ENCODE assay signal across 18 cellular contexts in the genomic region with DNA sequence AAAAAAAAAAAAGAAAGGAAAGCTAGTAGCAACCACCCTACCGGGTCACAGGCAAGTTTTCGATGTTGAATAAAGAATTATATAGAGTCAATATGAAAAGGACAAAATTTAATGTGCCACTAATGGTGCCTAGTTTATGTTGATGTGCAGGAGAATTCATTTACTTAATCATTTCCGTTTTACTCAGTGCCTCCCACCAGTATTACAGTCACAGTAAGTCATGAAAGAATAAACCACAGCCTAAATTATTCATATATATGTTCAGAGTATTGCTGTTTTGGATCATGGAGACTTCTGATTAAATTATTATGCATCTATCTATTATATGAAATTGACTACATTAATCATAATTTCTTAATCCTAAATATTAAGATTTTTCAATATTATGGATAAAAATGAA. TPM values are rescaled to one million over a fixed set of nuclear protein-coding genes. Genes with fewer than 3 reads are reported as not detected.
DNase-seq lines count a peak whose midpoint lies in the region; ATAC-seq, FAIRE-seq and TF ChIP-seq lines count a peak whose summit lies in the region.
"Had no signal": no experiment of that assay in that cellular context is flagged by ENCODE, and none has a peak within 500 bp of the region (broad histone marks: within the 10 kb centered on the region; RNA-seq: fewer than 3 reads in every experiment).

No MANE protein-coding gene starts in this region.

- no peak for FAIRE-seq in endothelial cell of umbilical vein (lab: Jason Lieb, UNC)

- H3K9ac ChIP-seq in endothelial cell of umbilical vein (replicated peaks; ENCODE audit: extremely low read depth, insufficient read depth, low read length), result no peak overlapping the region

- CTCF ChIA-PET in activated CD4-positive, alpha-beta T cell treated with anti-CD3 and anti-CD28 coated beads for 36 hours (lab: Charles Lee), result no interaction called here
- CTCF ChIA-PET in endothelial cell of umbilical vein (lab: Charles Lee), result no interaction called here

- H3K9me1 ChIP-seq in endothelial cell of umbilical vein (replicated peaks; ENCODE audit: control insufficient read depth, extremely low read depth, insufficient read depth, low read length), result no peaks in the 10 kb centered on the region

- dilution Hi-C loops in endothelial cell of umbilical vein (cut with MboI; ENCODE audit: extremely low pct_ligation_motif_present, low sequenced_read_pairs), result no loop called here

- no peak overlapping the region for H2AFZ ChIP-seq in endothelial cell of umbilical vein (ENCODE audit: low read depth, low read length)
- H2AFZ ChIP-seq: GM23338 had no signal

- H3K27me3 ChIP-seq in endothelial cell of umbilical vein (ENCODE audit: control insufficient read depth in 2 of 2, insufficient read depth in 2 of 2, low read length in 2 of 2) (no peaks in the 10 kb centered on the region), transverse colon (no peaks in the 10 kb centered on the region)

- no TSS peak for BruUV-seq in endothelial cell of umbilical vein (replicated peaks; lab: Mats Ljungman, UMichigan)

- peak; percentile 65 for ATAC-seq in activated CD4-positive, alpha-beta T cell treated with anti-CD3 and anti-CD28 coated beads for 36 hours
- peak; percentile 74 for ATAC-seq in stimulated activated effector memory CD8-positive, alpha-beta T cell treated with anti-CD3 and anti-CD28 coated beads, Interleukin-12 subunit alpha, Interleukin-12 subunit beta, amount 100 ng/mL, for 72 hours
- ATAC-seq: GM23338 had no signal

- H3K4me3 ChIP-seq in endothelial cell of umbilical vein (replicated peaks in 1 of 3; ENCODE audit: insufficient read depth in 1 of 3, low read depth in 1 of 3, low read length in 3 of 3) (no peak overlapping the region), transverse colon (no peak overlapping the region)
- H3K4me3 ChIP-seq: GM23338 had no signal

- H3K27ac ChIP-seq in endothelial cell of umbilical vein (ENCODE audit: insufficient read depth, low read depth, low read length) (no peak overlapping the region), transverse colon (no peak overlapping the region)

- intact Hi-C loops in activated CD4-positive, alpha-beta T cell treated with anti-CD3 and anti-CD28 coated beads for 36 hours (cut with DNase I, micrococcal nuclease), result no loop called here
- intact Hi-C loops in endothelial cell of umbilical vein (cut with micrococcal nuclease), result no loop called here
- intact Hi-C loops in transverse colon (cut with DNase I; ENCODE audit: low total_unique reads), result no loop called here

- 94 to 96% methylated on average over 3 of the region's 3 CpGs for WGBS in transverse colon (ENCODE audit: low coverage in 1 of 2), 2 donors

- TF ChIP-seq POLR2A in endothelial cell of umbilical vein (IDR thresholded peaks at IDR 0.05; ENCODE audit: low read depth, low read length) (no peak), transverse colon (IDR thresholded peaks at IDR 0.05) (no peak)

- H3K9me3 Mint-ChIP-seq in activated CD4-positive, alpha-beta T cell treated with anti-CD3 and anti-CD28 coated beads for 36 hours (ENCODE audit: low read depth), result peaks cover 14% of the 10 kb centered on the region
- H3K9me3 Mint-ChIP-seq in stimulated activated effector memory CD8-positive, alpha-beta T cell treated with anti-CD3 and anti-CD28 coated beads, Interleukin-12 subunit alpha, Interleukin-12 subunit beta, amount 100 ng/mL, for 72 hours, result peaks cover 15% of the 10 kb centered on the region

- TF ChIP-seq EP300 in transverse colon (IDR thresholded peaks at IDR 0.05; ENCODE audit: low read depth), result no peak

- no peaks in the 10 kb centered on the region for H3K36me3 ChIP-seq in endothelial cell of umbilical vein (ENCODE audit: control insufficient read depth in 2 of 2, extremely low read depth in 1 of 2, insufficient read depth in 2 of 2, low read length in 2 of 2)
- H3K36me3 ChIP-seq in transverse colon, result no peaks in the 10 kb centered on the region

- POLR2A ChIA-PET in activated CD4-positive, alpha-beta T cell treated with anti-CD3 and anti-CD28 coated beads for 36 hours (lab: Charles Lee), result no interaction called here
- POLR2A ChIA-PET in endothelial cell of umbilical vein (lab: Charles Lee), result no interaction called here

- H3K4me1 Mint-ChIP-seq in activated CD4-positive, alpha-beta T cell treated with anti-CD3 and anti-CD28 coated beads for 36 hours, result peaks cover 2% of the 10 kb centered on the region
- no peaks in the 10 kb centered on the region for H3K4me1 Mint-ChIP-seq in stimulated activated effector memory CD8-positive, alpha-beta T cell treated with anti-CD3 and anti-CD28 coated beads, Interleukin-12 subunit alpha, Interleukin-12 subunit beta, amount 100 ng/mL, for 72 hours
- H3K4me1 Mint-ChIP-seq: B cell, IgD-negative memory B cell had no signal

- H3K4me2 ChIP-seq in endothelial cell of umbilical vein (ENCODE audit: insufficient read depth, low read length), result no peak overlapping the region
- H3K4me2 ChIP-seq: GM23338 had no signal

- H3K9me3 ChIP-seq in endothelial cell of umbilical vein (replicated peaks; ENCODE audit: control insufficient read depth, insufficient read depth, low read length) (no peaks in the 10 kb centered on the region), transverse colon (peaks cover 0 to 4% of the 10 kb centered on the region in 2 donors)

- H3K36me3 Mint-ChIP-seq in activated CD4-positive, alpha-beta T cell treated with anti-CD3 and anti-CD28 coated beads for 36 hours (ENCODE audit: low read depth), result peaks cover 4% of the 10 kb centered on the region
- no peaks in the 10 kb centered on the region for H3K36me3 Mint-ChIP-seq in stimulated activated effector memory CD8-positive, alpha-beta T cell treated with anti-CD3 and anti-CD28 coated beads, Interleukin-12 subunit alpha, Interleukin-12 subunit beta, amount 100 ng/mL, for 72 hours

- TF ChIP-seq CTCF in endothelial cell of umbilical vein (IDR thresholded peaks at IDR 0.05; ENCODE audit: extremely low read depth in 1 of 2, insufficient read depth in 1 of 2, low read depth in 1 of 2, low read length in 2 of 2), result no peak
- TF ChIP-seq CTCF in transverse colon (IDR thresholded peaks at IDR 0.05), result no peak

- H4K20me1 ChIP-seq in endothelial cell of umbilical vein (replicated peaks; ENCODE audit: control insufficient read depth, extremely low read depth, insufficient read depth, low read length), result peaks cover 30% of the 10 kb centered on the region

- no peaks in the 10 kb centered on the region for H3K27me3 Mint-ChIP-seq in activated CD4-positive, alpha-beta T cell treated with anti-CD3 and anti-CD28 coated beads for 36 hours
- H3K27me3 Mint-ChIP-seq: B cell; CD4-positive, alpha-beta T cell; IgD-negative memory B cell had no signal

- in situ Hi-C loops in transverse colon (cut with MboI; ENCODE audit: low pct_ligation_motif_present in 1 of 4, low pct_unique_long_range_greater_than_20kb in 1 of 4, low sequenced_read_pairs in 3 of 4), result no loop called here

- no peaks in the 10 kb centered on the region for H3K4me1 ChIP-seq in endothelial cell of umbilical vein (ENCODE audit: control insufficient read depth, extremely low read depth, insufficient read depth, low read length)
- H3K4me1 ChIP-seq in transverse colon, result peaks cover 0 to 4% (median 0%) of the 10 kb centered on the region in 4 donors

- H3K27ac Mint-ChIP-seq in activated CD4-positive, alpha-beta T cell treated with anti-CD3 and anti-CD28 coated beads for 36 hours, result no peak overlapping the region
- H3K27ac Mint-ChIP-seq in stimulated activated effector memory CD8-positive, alpha-beta T cell treated with anti-CD3 and anti-CD28 coated beads, Interleukin-12 subunit alpha, Interleukin-12 subunit beta, amount 100 ng/mL, for 72 hours, result no peak overlapping the region
- H3K27ac Mint-ChIP-seq: B cell; CD4-positive, alpha-beta T cell; GM23338 had no signal

- peaks cover 69% of the 10 kb centered on the region for H3K79me2 ChIP-seq in endothelial cell of umbilical vein (ENCODE audit: control insufficient read depth, insufficient read depth, low read length)

- H3K4me3 Mint-ChIP-seq in activated CD4-positive, alpha-beta T cell treated with anti-CD3 and anti-CD28 coated beads for 36 hours, result no peak overlapping the region
- no peak overlapping the region for H3K4me3 Mint-ChIP-seq in stimulated activated effector memory CD8-positive, alpha-beta T cell treated with anti-CD3 and anti-CD28 coated beads, Interleukin-12 subunit alpha, Interleukin-12 subunit beta, amount 100 ng/mL, for 72 hours
- H3K4me3 Mint-ChIP-seq: B cell; CD4-positive, alpha-beta T cell; GM23338; IgD-negative memory B cell had no signal

- DNase-seq in activated CD4-positive, alpha-beta T cell treated with anti-CD3 and anti-CD28 coated beads for 36 hours, result no peak
- DNase-seq in activated CD4-positive, alpha-beta T cell treated with anti-CD3 and anti-CD28 coated beads for 48 hours, result no peak
- DNase-seq in RKO (ENCODE audit: low spot score) (peak; percentile 34), endothelial cell of umbilical vein (ENCODE audit: low read depth, low spot score) (no peak), DMS 273 (lab: John Stamatoyannopoulos, UW; ENCODE audit: unreplicated experiment) (no peak), DMS153 treated with DMSO at 0.1 percent for 48 hours (lab: John Stamatoyannopoulos, UW; ENCODE audit: unreplicated experiment) (no peak), transverse colon (no peak)
- DNase-seq in stimulated activated effector memory CD8-positive, alpha-beta T cell treated with anti-CD3 and anti-CD28 coated beads, Interleukin-12 subunit alpha, Interleukin-12 subunit beta, amount 100 ng/mL, for 72 hours (ENCODE audit: low spot score in 2 of 2), result no peak
- DNase-seq: 8988T; C1 segment of cervical spinal cord; Calu3; CD4-positive, alpha-beta T cell; DMS79 treated with DMSO at 0.1 percent for 48 hours; GDM1; H7 had no signal

TF ChIP-seq in endothelial cell of umbilical vein, 7 proteins besides CTCF, POLR2A, EP300 and RAD21 (continues in another document):
- TF ChIP-seq FOS (IDR thresholded peaks at IDR 0.05; ENCODE audit: borderline replicate concordance, insufficient read depth, low read length) (peak; percentile 4), MYC (IDR thresholded peaks at IDR 0.05; ENCODE audit: low read depth, low read length) (no peak), JUN (IDR thresholded peaks at IDR 0.05; ENCODE audit: borderline replicate concordance, insufficient read depth, insufficient read length, low read depth) (no peak)

RNA-seq across cellular contexts. Expression of a gene that starts 35.3 kb away (rescaled TPM):
- 1 to 10 TPM; 1.2 to 1.4 TPM for total RNA-seq in activated CD4-positive, alpha-beta T cell treated with anti-CD3 and anti-CD28 coated beads for 36 hours
- total RNA-seq in endothelial cell of umbilical vein (56.4 and 56.5 TPM in 2 replicates), transverse colon (10 to 100 TPM; 31.0 to 69.4 (median 49.0) TPM)
- 23.3 and 28.1 TPM in 2 replicates for polyA plus RNA-seq in endothelial cell of umbilical vein
- polyA plus RNA-seq in endothelial cell of umbilical vein (2011; cell fraction: cytosol; rRNA removed), result 25.2 and 25.4 TPM in 2 replicates
- 52.9 and 74.4 TPM in 2 replicates for polyA plus RNA-seq in endothelial cell of umbilical vein (2011; cell fraction: nucleus; rRNA removed)
- polyA plus RNA-seq in endothelial cell of umbilical vein (2012), result 41.1 and 50.1 TPM in 2 replicates
- polyA minus RNA-seq in endothelial cell of umbilical vein, result 51.4 and 57.2 TPM in 2 replicates
- 9.4 TPM for polyA minus RNA-seq in endothelial cell of umbilical vein (2011; cell fraction: cytosol; rRNA and poly(A)+ RNA removed)
- 87.4 and 109 TPM in 2 replicates for polyA minus RNA-seq in endothelial cell of umbilical vein (2011; cell fraction: nucleus; rRNA and poly(A)+ RNA removed)

Comparison
In these comparisons a context has a peak if more than half of its experiments do, and no peak if none do; other contexts are left out.
1. RNA of a gene that starts 35.3 kb away (total RNA-seq): 31.0 to 69.4 TPM in transverse colon and 56.4 to 56.5 TPM in endothelial cell of umbilical vein; 1.2 to 1.4 TPM in activated CD4-positive, alpha-beta T cell treated with anti-CD3 and anti-CD28 coated beads for 36 hours; every median in the first group is over 10 times any median in the second.